ENCODE assay signal across 13 cellular contexts in genomic region chr12:97276198-97276580, GRCh38.
DNase-seq lines count a peak whose midpoint lies in the region; ATAC-seq and TF ChIP-seq lines count a peak whose summit lies in the region.
"Had no signal": no experiment of that assay in that cellular context is flagged by ENCODE, and none has a peak within 500 bp of the region (broad histone marks: within the 10 kb centered on the region; RNA-seq: fewer than 3 reads in every experiment).

No MANE protein-coding gene starts in this region.

- DNase-seq in NCI-H1092 (lab: John Stamatoyannopoulos, UW) (peak; percentile 16), NCI-H69 (lab: John Stamatoyannopoulos, UW) (peak; percentile 97), iPS-NIHi11 (ENCODE audit: low spot score) (peak; percentile 52), posterior cingulate gyrus (peak in 6 of 10 donors; percentile 16 to 79 (median 30)), ureter (ENCODE audit: low spot score) (no peak), A172 (ENCODE audit: low spot score) (no peak)
- DNase-seq in activated naive CD4-positive, alpha-beta T cell treated with anti-CD3 and anti-CD28 coated beads, Interleukin-2, amount 50 U/mL, for 72 hours (ENCODE audit: low spot score in 2 of 2) = no peak
- DNase-seq in activated CD8-positive, alpha-beta T cell treated with anti-CD3 and anti-CD28 coated beads for 36 hours = no peak
- DNase-seq: activated naive CD4-positive, alpha-beta T cell treated with Interleukin-2 at 50 U/mL for 16 hours; left cardiac atrium; MM.1S; NCI-H774 had no signal

- ATAC-seq in activated naive CD4-positive, alpha-beta T cell treated with anti-CD3 and anti-CD28 coated beads, Interleukin-2, amount 50 U/mL, for 72 hours = no peak
- no peak for ATAC-seq in activated CD8-positive, alpha-beta T cell treated with anti-CD3 and anti-CD28 coated beads for 36 hours
- ATAC-seq: gastroesophageal sphincter, left cardiac atrium had no signal

- POLR2A ChIA-PET in activated CD8-positive, alpha-beta T cell treated with anti-CD3 and anti-CD28 coated beads for 36 hours (lab: Charles Lee) = no interaction called here

- no peaks in the 10 kb centered on the region for H3K9me3 Mint-ChIP-seq in activated naive CD4-positive, alpha-beta T cell treated with anti-CD3 and anti-CD28 coated beads, Interleukin-2, amount 50 U/mL, for 72 hours
- H3K9me3 Mint-ChIP-seq in activated CD8-positive, alpha-beta T cell treated with anti-CD3 and anti-CD28 coated beads for 36 hours = no peaks in the 10 kb centered on the region

- peaks cover 20% of the 10 kb centered on the region for H3K27me3 Mint-ChIP-seq in activated CD8-positive, alpha-beta T cell treated with anti-CD3 and anti-CD28 coated beads for 36 hours

- CTCF ChIA-PET in activated CD8-positive, alpha-beta T cell treated with anti-CD3 and anti-CD28 coated beads for 36 hours (lab: Charles Lee) = no interaction called here

- no peak overlapping the region for H3K27ac Mint-ChIP-seq in activated naive CD4-positive, alpha-beta T cell treated with anti-CD3 and anti-CD28 coated beads, Interleukin-2, amount 50 U/mL, for 72 hours
- no peak overlapping the region for H3K27ac Mint-ChIP-seq in activated CD8-positive, alpha-beta T cell treated with anti-CD3 and anti-CD28 coated beads for 36 hours

- H3K4me1 Mint-ChIP-seq in activated CD8-positive, alpha-beta T cell treated with anti-CD3 and anti-CD28 coated beads for 36 hours (ENCODE audit: low read depth) = no peaks in the 10 kb centered on the region

- H3K36me3 Mint-ChIP-seq in activated naive CD4-positive, alpha-beta T cell treated with anti-CD3 and anti-CD28 coated beads, Interleukin-2, amount 50 U/mL, for 72 hours = no peaks in the 10 kb centered on the region
- no peaks in the 10 kb centered on the region for H3K36me3 Mint-ChIP-seq in activated CD8-positive, alpha-beta T cell treated with anti-CD3 and anti-CD28 coated beads for 36 hours (ENCODE audit: low read depth)

- intact Hi-C loops in posterior cingulate gyrus (cut with DNase I) = no loop called here
- intact Hi-C loops in activated CD8-positive, alpha-beta T cell treated with anti-CD3 and anti-CD28 coated beads for 36 hours (cut with micrococcal nuclease) = no loop called here

- no peak overlapping the region for H3K4me3 Mint-ChIP-seq in activated CD8-positive, alpha-beta T cell treated with anti-CD3 and anti-CD28 coated beads for 36 hours

- no peak for TF ChIP-seq CTCF in activated CD8-positive, alpha-beta T cell treated with anti-CD3 and anti-CD28 coated beads for 36 hours (IDR thresholded peaks at IDR 0.05)

Comparison
In these comparisons a context has a peak if more than half of its experiments do, and no peak if none do; other contexts are left out.
1. DNase-seq: peak in NCI-H1092 (single experiment), NCI-H69 (single experiment), iPS-NIHi11 (single experiment) and posterior cingulate gyrus (6 of 10); none in activated naive CD4-positive, alpha-beta T cell treated with anti-CD3 and anti-CD28 coated beads, Interleukin-2, amount 50 U/mL, for 72 hours (0 of 2), activated CD8-positive, alpha-beta T cell treated with anti-CD3 and anti-CD28 coated beads for 36 hours (single experiment), ureter (single experiment) and A172 (single experiment).